23 cellular contexts compared by ENCODE assay signal in genomic region chr10:93854985-93855384, GRCh38.
"Had no signal": no experiment of that assay in that cellular context is flagged by ENCODE, and none has a peak within 500 bp of the region (broad histone marks: within the 10 kb centered on the region; RNA-seq: fewer than 3 reads in every experiment).

No MANE protein-coding gene starts in this region.

- H3K36me3 ChIP-seq: ascending aorta, uterus had no signal

- DNase-seq: activated CD4-positive, alpha-beta memory T cell treated with anti-CD3 and anti-CD28 coated beads, Interleukin-2, amount 10 ng/mL, durations not matched to agents 7 days and 5 days; activated CD4-positive, alpha-beta T cell treated with anti-CD3 and anti-CD28 coated beads, Interleukin-2, amount 10 ng/mL, durations not matched to agents 24 days and 14 days; activated CD8-positive, alpha-beta memory T cell treated with anti-CD3 and anti-CD28 coated beads, Interleukin-2, amount 10 ng/mL, durations not matched to agents 7 days and 5 days; activated gamma-delta T cell; activated T-cell treated with anti-CD3 and anti-CD28 coated beads for 4 hours; endodermal cell; foreskin melanocyte; immature natural killer cell; left ventricle myocardium superior; mucosa of descending colon; nucleus accumbens; stimulated activated CD4-positive, alpha-beta T cell treated with anti-CD3 and anti-CD28 coated beads, Interleukin-15, amount 100 ng/mL, for 24 hours; stimulated activated naive B cell treated with anti-CD40 and anti-IgM and Interleukin-4, amounts not matched to agents 10 μg/mL and 1 μg/mL and 100 μg/mL, for 72 hours; trophoblast cell; uterus had no signal

- H3K4me3 Mint-ChIP-seq: activated CD4-positive, alpha-beta memory T cell treated with anti-CD3 and anti-CD28 coated beads, Interleukin-2, amount 10 ng/mL, durations not matched to agents 7 days and 5 days; activated CD4-positive, alpha-beta T cell treated with anti-CD3 and anti-CD28 coated beads, Interleukin-2, amount 10 ng/mL, durations not matched to agents 24 days and 14 days; activated CD8-positive, alpha-beta memory T cell treated with anti-CD3 and anti-CD28 coated beads, Interleukin-2, amount 10 ng/mL, durations not matched to agents 7 days and 5 days; activated naive CD4-positive, alpha-beta T cell treated with anti-CD3 and anti-CD28 coated beads, Interleukin-2, amount 50 U/mL, for 24 hours; central memory CD8-positive, alpha-beta T cell; endodermal cell; immature natural killer cell; memory B cell; stimulated activated naive B cell treated with anti-CD40 and anti-IgM and Interleukin-4, amounts not matched to agents 10 μg/mL and 1 μg/mL and 100 μg/mL, for 72 hours had no signal

- ATAC-seq: activated CD4-positive, CD25-positive, alpha-beta regulatory T cell treated with anti-CD3 and anti-CD28 coated beads, Interleukin-2, amount 50 U/mL, for 24 hours; activated CD8-positive, alpha-beta memory T cell treated with anti-CD3 and anti-CD28 coated beads, Interleukin-2, amount 10 ng/mL, durations not matched to agents 7 days and 5 days; left ventricle myocardium superior; mucosa of descending colon; sciatic nerve; stimulated activated naive B cell treated with anti-CD40 and anti-IgM and Interleukin-4, amounts not matched to agents 10 μg/mL and 1 μg/mL and 100 μg/mL, for 72 hours had no signal

- H3K36me3 Mint-ChIP-seq: activated CD8-positive, alpha-beta memory T cell treated with anti-CD3 and anti-CD28 coated beads, Interleukin-2, amount 10 ng/mL, durations not matched to agents 7 days and 5 days; activated naive CD4-positive, alpha-beta T cell treated with anti-CD3 and anti-CD28 coated beads, Interleukin-2, amount 50 U/mL, for 24 hours; immature natural killer cell; memory B cell; stimulated activated naive B cell treated with anti-CD40 and anti-IgM and Interleukin-4, amounts not matched to agents 10 μg/mL and 1 μg/mL and 100 μg/mL, for 72 hours had no signal

- H3K27ac Mint-ChIP-seq: activated CD4-positive, alpha-beta memory T cell treated with anti-CD3 and anti-CD28 coated beads, Interleukin-2, amount 10 ng/mL, durations not matched to agents 7 days and 5 days; activated CD4-positive, alpha-beta T cell treated with anti-CD3 and anti-CD28 coated beads, Interleukin-2, amount 10 ng/mL, durations not matched to agents 24 days and 14 days; activated CD8-positive, alpha-beta memory T cell treated with anti-CD3 and anti-CD28 coated beads, Interleukin-2, amount 10 ng/mL, durations not matched to agents 7 days and 5 days; activated naive CD4-positive, alpha-beta T cell treated with anti-CD3 and anti-CD28 coated beads, Interleukin-2, amount 50 U/mL, for 24 hours; endodermal cell; immature natural killer cell; memory B cell; stimulated activated naive B cell treated with anti-CD40 and anti-IgM and Interleukin-4, amounts not matched to agents 10 μg/mL and 1 μg/mL and 100 μg/mL, for 72 hours had no signal

- H3K4me3 ChIP-seq: ascending aorta, mucosa of descending colon, smooth muscle cell, uterus had no signal

- H3K9me3 ChIP-seq: ascending aorta, mucosa of descending colon, uterus had no signal

- H3K27ac ChIP-seq: ascending aorta, epithelial cell of prostate, uterus had no signal

- H3K27me3 Mint-ChIP-seq: activated naive CD4-positive, alpha-beta T cell treated with anti-CD3 and anti-CD28 coated beads, Interleukin-2, amount 50 U/mL, for 24 hours had no signal

- H3K9me3 Mint-ChIP-seq: activated CD4-positive, alpha-beta memory T cell treated with anti-CD3 and anti-CD28 coated beads, Interleukin-2, amount 10 ng/mL, durations not matched to agents 7 days and 5 days; activated CD4-positive, alpha-beta T cell treated with anti-CD3 and anti-CD28 coated beads, Interleukin-2, amount 10 ng/mL, durations not matched to agents 24 days and 14 days; activated naive CD4-positive, alpha-beta T cell treated with anti-CD3 and anti-CD28 coated beads, Interleukin-2, amount 50 U/mL, for 24 hours; immature natural killer cell had no signal

- H3K4me1 Mint-ChIP-seq: activated CD4-positive, alpha-beta memory T cell treated with anti-CD3 and anti-CD28 coated beads, Interleukin-2, amount 10 ng/mL, durations not matched to agents 7 days and 5 days; activated CD4-positive, alpha-beta T cell treated with anti-CD3 and anti-CD28 coated beads, Interleukin-2, amount 10 ng/mL, durations not matched to agents 24 days and 14 days; activated CD8-positive, alpha-beta memory T cell treated with anti-CD3 and anti-CD28 coated beads, Interleukin-2, amount 10 ng/mL, durations not matched to agents 7 days and 5 days; activated naive CD4-positive, alpha-beta T cell treated with anti-CD3 and anti-CD28 coated beads, Interleukin-2, amount 50 U/mL, for 24 hours; central memory CD8-positive, alpha-beta T cell; endodermal cell; immature natural killer cell; memory B cell; stimulated activated naive B cell treated with anti-CD40 and anti-IgM and Interleukin-4, amounts not matched to agents 10 μg/mL and 1 μg/mL and 100 μg/mL, for 72 hours had no signal

- H3K4me1 ChIP-seq: ascending aorta, uterus had no signal

- H3K4me2 ChIP-seq: smooth muscle cell had no signal
